33 cellular contexts compared by ENCODE assay signal in genomic region chr11:66488957-66489356, GRCh38.
"Had no signal": no experiment of that assay in that cellular context is flagged by ENCODE, and none has a peak within 500 bp of the region (broad histone marks: within the 10 kb centered on the region; RNA-seq: fewer than 3 reads in every experiment).

No MANE protein-coding gene starts in this region.

- H3K9me3 ChIP-seq: colonic mucosa, MG63, SJCRH30 had no signal

- H3K9me3 Mint-ChIP-seq: activated B cell treated with CpG ODN at 0.5 μM for 24 hours; activated CD4-positive, alpha-beta memory T cell treated with anti-CD3 and anti-CD28 coated beads for 36 hours; activated naive CD4-positive, alpha-beta T cell treated with anti-CD3 and anti-CD28 coated beads, Interleukin-2, amount 10 ng/mL, durations not matched to agents 7 days and 5 days; activated naive CD8-positive, alpha-beta T cell treated with anti-CD3 and anti-CD28 coated beads, Interleukin-2, amount 50 U/mL, for 24 hours; activated T-cell treated with anti-CD3 and anti-CD28 coated beads, Interleukin-2, amount 50 U/mL, for 4 hours; activated T-helper 1 cell treated with anti-CD3 and anti-CD28 coated beads, Interleukin-12 subunit alpha, Interleukin-12 subunit beta, Interleukin-2, Interleukin-4 antibody, amounts not matched to agents 30 ng/mL and 10 ng/mL and 1 ng/mL, durations not matched to agents 14 hours and 24 hours and 36 hours; brain; T-helper 1 cell treated with Interleukin-12 subunit alpha and Interleukin-12 subunit beta and Interleukin-4 antibody, amounts not matched to agents 30 μg/mL and 1 μg/mL, for 36 hours; T-helper 2 cell treated with Interferon-gamma antibody and Interleukin-4, amounts not matched to agents 5 μg/mL and 100 μg/mL, for 36 hours had no signal

- H3K36me3 ChIP-seq: colonic mucosa, SJCRH30 had no signal

- H3K4me1 ChIP-seq: colonic mucosa had no signal

- H3K27me3 ChIP-seq: colonic mucosa, MG63, SJCRH30 had no signal

- H3K4me3 Mint-ChIP-seq: activated B cell treated with CpG ODN at 0.5 μM for 24 hours; activated CD4-positive, alpha-beta memory T cell treated with anti-CD3 and anti-CD28 coated beads for 36 hours; activated naive CD4-positive, alpha-beta T cell treated with anti-CD3 and anti-CD28 coated beads, Interleukin-2, amount 10 ng/mL, durations not matched to agents 7 days and 5 days; activated naive CD8-positive, alpha-beta T cell; activated naive CD8-positive, alpha-beta T cell treated with anti-CD3 and anti-CD28 coated beads, Interleukin-2, amount 50 U/mL, for 24 hours; activated T-cell treated with anti-CD3 and anti-CD28 coated beads, Interleukin-2, amount 50 U/mL, for 4 hours; activated T-helper 1 cell treated with anti-CD3 and anti-CD28 coated beads, Interleukin-12 subunit alpha, Interleukin-12 subunit beta, Interleukin-2, Interleukin-4 antibody, amounts not matched to agents 30 ng/mL and 10 ng/mL and 1 ng/mL, durations not matched to agents 14 hours and 24 hours and 36 hours; brain; T-helper 1 cell treated with Interleukin-12 subunit alpha and Interleukin-12 subunit beta and Interleukin-4 antibody, amounts not matched to agents 30 μg/mL and 1 μg/mL, for 36 hours; T-helper 2 cell treated with Interferon-gamma antibody and Interleukin-4, amounts not matched to agents 5 μg/mL and 100 μg/mL, for 36 hours had no signal

- H3K27me3 Mint-ChIP-seq: activated B cell treated with CpG ODN at 0.5 μM for 24 hours; activated CD4-positive, alpha-beta memory T cell treated with anti-CD3 and anti-CD28 coated beads for 36 hours; activated naive CD4-positive, alpha-beta T cell treated with anti-CD3 and anti-CD28 coated beads, Interleukin-2, amount 10 ng/mL, durations not matched to agents 7 days and 5 days; activated naive CD8-positive, alpha-beta T cell; activated naive CD8-positive, alpha-beta T cell treated with anti-CD3 and anti-CD28 coated beads, Interleukin-2, amount 50 U/mL, for 24 hours; brain had no signal

- DNase-seq: activated B cell treated with CpG ODN at 0.5 μM for 24 hours; activated CD4-positive, alpha-beta memory T cell treated with anti-CD3 and anti-CD28 coated beads for 36 hours; activated CD4-positive, alpha-beta T cell treated with anti-CD3 and anti-CD28 coated beads for 4 hours; activated CD4-positive, alpha-beta T cell treated with anti-CD3 and anti-CD28 coated beads, Interleukin-2, amount 50 U/mL, for 1 hour; activated CD4-positive, CD25-positive, alpha-beta regulatory T cell treated with anti-CD3 and anti-CD28 coated beads, Interleukin-2, amount 50 U/mL, for 72 hours; activated CD8-positive, alpha-beta memory T cell treated with anti-CD3 and anti-CD28 coated beads, Interleukin-2, amount 50 U/mL, for 4 hours; activated effector memory CD4-positive, alpha-beta T cell treated with Interleukin-2 at 50 U/mL for 16 hours; activated naive CD4-positive, alpha-beta T cell treated with anti-CD3 and anti-CD28 coated beads, Interleukin-2, amount 10 ng/mL, durations not matched to agents 7 days and 5 days; activated naive CD8-positive, alpha-beta T cell treated with anti-CD3 and anti-CD28 coated beads, Interleukin-2, amount 50 U/mL, for 24 hours; activated T-cell treated with anti-CD3 and anti-CD28 coated beads for 4 hours; activated T-cell treated with anti-CD3 and anti-CD28 coated beads, Interleukin-2, amount 50 U/mL, for 4 hours; anterior cingulate cortex; caudate nucleus; cerebellar nuclear complex; colonic mucosa; Kasumi-1; MG63; NCI-H1048; NCI-H1105 treated with DMSO at 0.1 percent for 48 hours; NCI-H1436; NCI-H187; NCI-H2029 treated with DMSO at 0.1 percent for 48 hours; NCI-H2227 treated with DMSO at 0.1 percent for 48 hours; NCI-H446; NCI-H526 treated with DMSO at 0.1 percent for 48 hours; SJCRH30 had no signal

- H3K27ac ChIP-seq: colonic mucosa, SJCRH30, SK-N-MC had no signal

- H3K4me3 ChIP-seq: colonic mucosa, MG63, SJCRH30, SK-N-MC had no signal

- H3K4me1 Mint-ChIP-seq: activated B cell treated with CpG ODN at 0.5 μM for 24 hours; activated naive CD4-positive, alpha-beta T cell treated with anti-CD3 and anti-CD28 coated beads, Interleukin-2, amount 10 ng/mL, durations not matched to agents 7 days and 5 days; activated naive CD8-positive, alpha-beta T cell treated with anti-CD3 and anti-CD28 coated beads, Interleukin-2, amount 50 U/mL, for 24 hours; brain had no signal

- H3K27ac Mint-ChIP-seq: activated B cell treated with CpG ODN at 0.5 μM for 24 hours; activated CD4-positive, alpha-beta memory T cell treated with anti-CD3 and anti-CD28 coated beads for 36 hours; activated naive CD4-positive, alpha-beta T cell treated with anti-CD3 and anti-CD28 coated beads, Interleukin-2, amount 10 ng/mL, durations not matched to agents 7 days and 5 days; activated naive CD8-positive, alpha-beta T cell; activated naive CD8-positive, alpha-beta T cell treated with anti-CD3 and anti-CD28 coated beads, Interleukin-2, amount 50 U/mL, for 24 hours; activated T-helper 1 cell treated with anti-CD3 and anti-CD28 coated beads, Interleukin-12 subunit alpha, Interleukin-12 subunit beta, Interleukin-2, Interleukin-4 antibody, amounts not matched to agents 30 ng/mL and 10 ng/mL and 1 ng/mL, durations not matched to agents 14 hours and 24 hours and 36 hours; T-helper 1 cell treated with Interleukin-12 subunit alpha and Interleukin-12 subunit beta and Interleukin-4 antibody, amounts not matched to agents 30 μg/mL and 1 μg/mL, for 36 hours; T-helper 2 cell treated with Interferon-gamma antibody and Interleukin-4, amounts not matched to agents 5 μg/mL and 100 μg/mL, for 36 hours had no signal

- ATAC-seq: activated naive CD8-positive, alpha-beta T cell treated with anti-CD3 and anti-CD28 coated beads, Interleukin-2, amount 50 U/mL, for 24 hours; activated T-cell treated with anti-CD3 and anti-CD28 coated beads, Interleukin-2, amount 50 U/mL, for 4 hours; Panc1 had no signal
